ENCODE assay signal across 22 cellular contexts in the genomic region with DNA sequence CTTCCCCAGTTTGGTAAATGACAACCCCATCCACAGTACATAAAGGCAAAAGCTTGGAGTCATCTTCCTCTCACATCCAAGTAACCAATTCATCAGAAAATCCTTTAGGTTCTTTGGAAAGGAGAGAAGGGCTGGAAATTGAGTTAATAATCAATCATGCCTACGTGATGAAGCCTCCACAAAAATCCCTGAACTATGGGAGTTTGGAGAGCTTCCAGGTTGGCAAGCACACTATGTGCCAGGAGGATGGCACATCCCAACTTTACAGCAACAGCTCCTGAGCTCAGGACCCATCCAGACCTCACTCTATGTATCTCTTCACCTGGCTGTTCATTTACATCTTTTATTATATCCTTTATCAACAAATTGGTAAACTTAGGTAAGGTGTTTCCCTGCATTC.
"Had no signal": no experiment of that assay in that cellular context is flagged by ENCODE, and none has a peak within 500 bp of the region (broad histone marks: within the 10 kb centered on the region; RNA-seq: fewer than 3 reads in every experiment).

No MANE protein-coding gene starts in this region.

- H3K4me3 Mint-ChIP-seq: dendritic cell treated with granulocyte-macrophage colony-stimulating factor and Interleukin-4, amounts not matched to agents 40 ng/mL and 50 ng/mL, for 4 days; effector memory CD8-positive, alpha-beta T cell; endodermal cell; mesothelial cell of epicardium; naive B cell had no signal

- H3K27me3 ChIP-seq: colonic mucosa, esophagus muscularis mucosa, foreskin keratinocyte, gastroesophageal sphincter, heart right ventricle, left lung had no signal

- H3K27ac Mint-ChIP-seq: dendritic cell treated with granulocyte-macrophage colony-stimulating factor and Interleukin-4, amounts not matched to agents 40 ng/mL and 50 ng/mL, for 4 days; effector memory CD8-positive, alpha-beta T cell; endodermal cell; mesothelial cell of epicardium; naive B cell had no signal

- H3K4me3 ChIP-seq: colonic mucosa, esophagus muscularis mucosa, gastroesophageal sphincter, heart right ventricle, left lung, lower lobe of right lung, mucosa of descending colon had no signal

- H3K9me3 ChIP-seq: colonic mucosa, esophagus muscularis mucosa, lower lobe of right lung had no signal

- ATAC-seq: effector memory CD8-positive, alpha-beta T cell; foreskin keratinocyte; gastroesophageal sphincter; heart right ventricle; left colon; left lung; left ventricle myocardium superior; lower lobe of right lung; mucosa of descending colon had no signal

- H3K36me3 Mint-ChIP-seq: naive B cell had no signal

- H3K36me3 ChIP-seq: colonic mucosa, esophagus muscularis mucosa, gastroesophageal sphincter, heart right ventricle, left lung, lower lobe of right lung had no signal

- H3K27me3 Mint-ChIP-seq: dendritic cell treated with granulocyte-macrophage colony-stimulating factor and Interleukin-4, amounts not matched to agents 40 ng/mL and 50 ng/mL, for 4 days; effector memory CD8-positive, alpha-beta T cell; naive B cell had no signal

- H3K4me1 Mint-ChIP-seq: naive B cell had no signal

- H3K4me1 ChIP-seq: colonic mucosa, foreskin keratinocyte, left lung, lower lobe of right lung had no signal

- H3K27ac ChIP-seq: colonic mucosa, epithelial cell of prostate, esophagus muscularis mucosa, foreskin keratinocyte, gastroesophageal sphincter, heart right ventricle, left lung, lower lobe of right lung had no signal

- DNase-seq: colonic mucosa; cortex of kidney; effector CD8-positive, alpha-beta T cell; effector memory CD8-positive, alpha-beta T cell; endodermal cell; foreskin keratinocyte; glutamatergic neuron; head of caudate nucleus; heart right ventricle; hippocampal formation; left colon; left ventricle myocardium superior; lower lobe of right lung; mesenchymal stem cell; naive B cell had no signal
